Comparison of ENCODE assay signal across 18 cellular contexts in genomic region chr12:97616936-97617335, GRCh38.
DNase-seq lines count a peak whose midpoint lies in the region; ATAC-seq lines count a peak whose summit lies in the region.
"Had no signal": no experiment of that assay in that cellular context is flagged by ENCODE, and none has a peak within 500 bp of the region (broad histone marks: within the 10 kb centered on the region; RNA-seq: fewer than 3 reads in every experiment).

No MANE protein-coding gene starts in this region.

- no peaks in the 10 kb centered on the region for H3K36me3 Mint-ChIP-seq in activated naive CD4-positive, alpha-beta T cell treated with anti-CD3 and anti-CD28 coated beads, Interleukin-2, amount 10 ng/mL, durations not matched to agents 7 days and 5 days

- ATAC-seq in HG03097 (IDR thresholded peaks at IDR 0.05; ENCODE audit: low FRiP score, unreplicated experiment), result no peak

- no peak overlapping the region for H3K27ac Mint-ChIP-seq in activated naive CD4-positive, alpha-beta T cell treated with anti-CD3 and anti-CD28 coated beads, Interleukin-2, amount 10 ng/mL, durations not matched to agents 7 days and 5 days

- H3K4me3 Mint-ChIP-seq in activated naive CD4-positive, alpha-beta T cell treated with anti-CD3 and anti-CD28 coated beads, Interleukin-2, amount 10 ng/mL, durations not matched to agents 7 days and 5 days, result no peak overlapping the region

- no peaks in the 10 kb centered on the region for H3K27me3 Mint-ChIP-seq in activated naive CD4-positive, alpha-beta T cell treated with anti-CD3 and anti-CD28 coated beads, Interleukin-2, amount 10 ng/mL, durations not matched to agents 7 days and 5 days

- peak; percentile 53 for DNase-seq in NCI-H1092 (lab: John Stamatoyannopoulos, UW)
- DNase-seq in cerebellar cortex (ENCODE audit: low spot score), result peak; percentile 9
- peak; percentile 32 for DNase-seq in inferior parietal cortex (ENCODE audit: extremely low spot score)
- DNase-seq in posterior cingulate gyrus, result peak; percentile 11 to 89 (median 44)
- no peak for DNase-seq in NCI-H2227 treated with DMSO at 0.1 percent for 48 hours (lab: John Stamatoyannopoulos, UW)
- DNase-seq in NCI-H510A treated with DMSO at 0.1 percent for 48 hours (lab: John Stamatoyannopoulos, UW), result no peak
- DNase-seq in activated naive CD4-positive, alpha-beta T cell treated with anti-CD3 and anti-CD28 coated beads, Interleukin-2, amount 10 ng/mL, durations not matched to agents 7 days and 5 days, result no peak
- DNase-seq: Caco-2; DMS153; H7; IMR-90; NCI-H1436; NCI-H2029 treated with DMSO at 0.1 percent for 48 hours; NCI-H524; NK-92 treated with Interleukin-12 subunit alpha and Interleukin-12 subunit beta, amount 100 ng/mL, for 24 hours; SHP77; SK-N-SH had no signal

- intact Hi-C loops in posterior cingulate gyrus (cut with DNase I), result no loop called here

- H3K9me3 Mint-ChIP-seq in activated naive CD4-positive, alpha-beta T cell treated with anti-CD3 and anti-CD28 coated beads, Interleukin-2, amount 10 ng/mL, durations not matched to agents 7 days and 5 days, result peaks cover 8% of the 10 kb centered on the region

- CTCF ChIA-PET in activated naive CD4-positive, alpha-beta T cell treated with anti-CD3 and anti-CD28 coated beads, Interleukin-2, amount 10 ng/mL, durations not matched to agents 7 days and 5 days (lab: Charles Lee), result no interaction called here

- no peaks in the 10 kb centered on the region for H3K4me1 Mint-ChIP-seq in activated naive CD4-positive, alpha-beta T cell treated with anti-CD3 and anti-CD28 coated beads, Interleukin-2, amount 10 ng/mL, durations not matched to agents 7 days and 5 days

Comparison
In these comparisons a context has a peak if more than half of its experiments do, and no peak if none do; other contexts are left out.
1. DNase-seq: peak in NCI-H1092 (single experiment), cerebellar cortex (single experiment), inferior parietal cortex (single experiment) and posterior cingulate gyrus (10 of 10); none in NCI-H2227 treated with DMSO at 0.1 percent for 48 hours (single experiment), NCI-H510A treated with DMSO at 0.1 percent for 48 hours (single experiment) and activated naive CD4-positive, alpha-beta T cell treated with anti-CD3 and anti-CD28 coated beads, Interleukin-2, amount 10 ng/mL, durations not matched to agents 7 days and 5 days (single experiment).